ENCODE assay signal across 2 cellular contexts in genomic region chr1:110155878-110156522, GRCh38.
A peak's percentile ranks its signal among the peaks of the same experiment; 100 is the strongest.
TF ChIP-seq lines count a peak whose summit lies in the region.

No MANE protein-coding gene starts in this region.

TF ChIP-seq in GM23338, 12 proteins besides CTCF, POLR2A, EP300 and RAD21:
- TF ChIP-seq STAT1 (IDR thresholded peaks at IDR 0.05; ENCODE audit: unreplicated experiment) (no peak), NANOG (IDR thresholded peaks at IDR 0.05; ENCODE audit: borderline replicate concordance) (no peak), ZNF331 (CRISPR knock-in tag; IDR thresholded peaks at IDR 0.05; ENCODE audit: low read depth) (no peak), ZNF114 (CRISPR knock-in tag; IDR thresholded peaks at IDR 0.05) (peak; percentile 67; the same call in 1 of the 2 replicates), CREB1 (CRISPR knock-in tag; IDR thresholded peaks at IDR 0.05; ENCODE audit: low read depth) (no peak), POLR2AphosphoS5 (IDR thresholded peaks at IDR 0.05; ENCODE audit: low read depth) (no peak), EZH2 (IDR thresholded peaks at IDR 0.05; ENCODE audit: low read depth, unreplicated experiment) (no peak), ETS1 (IDR thresholded peaks at IDR 0.05) (no peak), EZH2phosphoT487 (IDR thresholded peaks at IDR 0.05; ENCODE audit: unreplicated experiment) (no peak), REST (IDR thresholded peaks at IDR 0.05; ENCODE audit: unreplicated experiment) (peak; percentile 98), JUNB (IDR thresholded peaks at IDR 0.05; ENCODE audit: unreplicated experiment) (no peak), ZNF462 (CRISPR knock-in tag; IDR thresholded peaks at IDR 0.05) (peak; percentile 64; the same call in 1 of the 2 replicates)

TF ChIP-seq in HepG2, 621 proteins besides CTCF, POLR2A, EP300 and RAD21 (continues in another document):
- TF ChIP-seq TEF (CRISPR knock-in tag; IDR thresholded peaks at IDR 0.05) (peak; percentile 71; the same call in 1 of the 2 replicates), ZNF607 (CRISPR knock-in tag; IDR thresholded peaks at IDR 0.05; ENCODE audit: borderline replicate concordance) (peak; percentile 67; the same call in 1 of the 2 replicates), ZNF629 (CRISPR knock-in tag; conservative IDR thresholded peaks at IDR 0.05) (no peak), RFX5 (IDR thresholded peaks at IDR 0.05; ENCODE audit: low read depth, low read length) (no peak), ZXDC (CRISPR knock-in tag; IDR thresholded peaks at IDR 0.05) (no peak), ZNF33A (CRISPR knock-in tag; IDR thresholded peaks at IDR 0.05; ENCODE audit: borderline replicate concordance) (no peak), ZNF333 (CRISPR knock-in tag; IDR thresholded peaks at IDR 0.05; ENCODE audit: borderline replicate concordance) (no peak), ZBTB1 (CRISPR knock-in tag; IDR thresholded peaks at IDR 0.05; ENCODE audit: borderline replicate concordance) (no peak), ATF6 (CRISPR knock-in tag; conservative IDR thresholded peaks at IDR 0.05) (no peak), ZNF644 (CRISPR knock-in tag; IDR thresholded peaks at IDR 0.05; ENCODE audit: low read depth) (0 out of 2 replicates have a peak, but pooled peaks have one; percentile 53), CREB1 (IDR thresholded peaks at IDR 0.05) (no peak), CREB1 (CRISPR knock-in tag; IDR thresholded peaks at IDR 0.05) (no peak), ZNF572 (CRISPR knock-in tag; IDR thresholded peaks at IDR 0.05) (no peak), MED13 (CRISPR knock-in tag; IDR thresholded peaks at IDR 0.05) (no peak), ZNF496 (CRISPR knock-in tag; IDR thresholded peaks at IDR 0.05; ENCODE audit: insufficient replicate concordance) (no peak), ZNF136 (CRISPR knock-in tag; IDR thresholded peaks at IDR 0.05; ENCODE audit: low read depth) (no peak), ZNF362 (CRISPR knock-in tag; IDR thresholded peaks at IDR 0.05; ENCODE audit: borderline replicate concordance) (no peak), ZBTB7A (CRISPR knock-in tag; IDR thresholded peaks at IDR 0.05) (no peak), ZNF205 (CRISPR knock-in tag; IDR thresholded peaks at IDR 0.05) (no peak), THYN1 (CRISPR knock-in tag; IDR thresholded peaks at IDR 0.05; ENCODE audit: borderline replicate concordance, low read depth) (no peak), ZNF234 (CRISPR knock-in tag; conservative IDR thresholded peaks at IDR 0.05) (no peak), KLF16 (CRISPR knock-in tag; IDR thresholded peaks at IDR 0.05) (peak in 1 of 2 experiments; percentile 51; a peak in 1 of 4 replicates), MTF1 (CRISPR knock-in tag; IDR thresholded peaks at IDR 0.05) (no peak), NKX3-1 (CRISPR knock-in tag; IDR thresholded peaks at IDR 0.05) (peak; percentile 52; the same call in 1 of the 2 replicates), ZNF782 (CRISPR knock-in tag; IDR thresholded peaks at IDR 0.05; ENCODE audit: borderline replicate concordance) (no peak), CREB3 (CRISPR knock-in tag; IDR thresholded peaks at IDR 0.05) (no peak), TFAP4 (IDR thresholded peaks at IDR 0.05; ENCODE audit: borderline replicate concordance, low read depth) (no peak), ZNF264 (CRISPR knock-in tag; IDR thresholded peaks at IDR 0.05) (no peak), DNMT1 (CRISPR knock-in tag; IDR thresholded peaks at IDR 0.05) (no peak), HMG20B (CRISPR knock-in tag; conservative IDR thresholded peaks at IDR 0.05) (no peak), SIX1 (CRISPR knock-in tag; IDR thresholded peaks at IDR 0.05; ENCODE audit: borderline replicate concordance) (no peak), ELF3 (CRISPR knock-in tag; IDR thresholded peaks at IDR 0.05) (peak; percentile 25; the same call in 1 of the 2 replicates), ZNF468 (CRISPR knock-in tag; IDR thresholded peaks at IDR 0.05) (no peak), TOE1 (CRISPR knock-in tag; IDR thresholded peaks at IDR 0.05) (no peak), ZNF775 (CRISPR knock-in tag; IDR thresholded peaks at IDR 0.05; ENCODE audit: borderline replicate concordance) (no peak), ZFX (CRISPR knock-in tag; IDR thresholded peaks at IDR 0.05; ENCODE audit: low read depth) (no peak), KMT2A (CRISPR knock-in tag; IDR thresholded peaks at IDR 0.05) (no peak), GPN1 (CRISPR knock-in tag; IDR thresholded peaks at IDR 0.05; ENCODE audit: borderline replicate concordance) (no peak), ZBTB14 (CRISPR knock-in tag; IDR thresholded peaks at IDR 0.05) (no peak), HINFP (CRISPR knock-in tag; IDR thresholded peaks at IDR 0.05; ENCODE audit: low read depth) (no peak), TEAD2 (CRISPR knock-in tag; IDR thresholded peaks at IDR 0.05) (no peak), XRCC5 (optimal IDR thresholded peaks at IDR 0.05; ENCODE audit: low read length) (peak; percentile 51), RFXANK (CRISPR knock-in tag; IDR thresholded peaks at IDR 0.05) (no peak), PAWR (CRISPR knock-in tag; IDR thresholded peaks at IDR 0.05; ENCODE audit: borderline replicate concordance) (no peak), CEBPZ (IDR thresholded peaks at IDR 0.05; ENCODE audit: low read length) (no peak), FOXP4 (CRISPR knock-in tag; IDR thresholded peaks at IDR 0.05) (no peak), NAIF1 (CRISPR knock-in tag; IDR thresholded peaks at IDR 0.05; ENCODE audit: borderline replicate concordance) (no peak), TBX3 (IDR thresholded peaks at IDR 0.05; ENCODE audit: borderline replicate concordance) (no peak)
